In the genomic region with DNA sequence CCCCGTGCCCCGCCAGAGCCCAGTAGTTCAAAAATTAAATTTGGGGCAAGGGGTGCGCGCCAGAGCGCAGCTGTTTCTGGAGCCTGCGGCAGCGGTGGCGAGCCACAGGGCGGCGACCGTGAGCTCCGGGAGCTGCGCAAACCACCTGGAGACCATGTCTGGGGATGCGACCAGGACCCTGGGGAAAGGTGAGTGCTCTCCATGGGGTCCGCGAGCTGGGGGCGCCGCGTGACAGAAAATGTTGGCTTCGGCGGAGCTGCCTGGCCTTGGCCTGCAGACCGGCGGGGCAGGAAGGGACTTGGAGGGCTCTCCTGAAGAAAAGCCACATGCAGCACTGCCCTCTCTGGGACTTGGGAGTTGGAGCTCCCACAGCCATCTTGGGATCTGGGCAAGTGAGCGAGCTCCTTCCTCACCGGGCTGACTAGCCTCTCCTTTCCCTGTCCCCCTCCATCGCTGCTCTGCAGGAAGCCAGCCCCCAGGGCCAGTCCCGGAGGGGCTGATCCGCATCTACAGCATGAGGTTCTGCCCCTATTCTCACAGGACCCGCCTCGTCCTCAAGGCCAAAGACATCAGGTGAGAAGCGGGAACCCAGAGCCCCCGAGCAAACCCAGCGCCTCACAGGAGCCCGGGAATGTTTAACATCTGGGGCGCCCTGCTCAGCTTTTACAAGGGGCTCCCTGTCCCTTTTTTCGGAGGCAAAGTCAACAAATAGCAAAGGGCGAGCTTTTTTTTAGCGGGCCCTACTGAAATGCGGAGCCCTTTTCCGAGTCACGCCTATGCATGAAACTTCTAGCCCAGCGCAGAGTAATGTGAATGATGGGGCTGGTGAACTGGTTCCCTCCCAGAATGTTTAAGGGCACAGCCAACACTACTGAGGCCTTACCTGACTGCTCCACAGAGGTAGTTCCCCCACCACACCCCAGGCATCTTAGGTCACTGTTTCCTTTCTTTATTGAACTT, we compare ENCODE assay signal across 8 cellular contexts. TPM values are rescaled to one million over a fixed set of nuclear protein-coding genes. Genes with fewer than 3 reads are reported as not detected.
A peak's percentile ranks its signal among the peaks of the same experiment; 100 is the strongest.
DNase-seq lines count a peak whose midpoint lies in the region; ATAC-seq, FAIRE-seq and TF ChIP-seq lines count a peak whose summit lies in the region.

No MANE protein-coding gene starts in this region.

- H3K4me2 ChIP-seq in H1 (ENCODE audit: insufficient read depth in 1 of 2, low read depth in 2 of 2, low read length in 2 of 2), result peak overlapping the region; percentile 59 to 70

- TF ChIP-seq EP300 in Ishikawa (IDR thresholded peaks at IDR 0.05; ENCODE audit: borderline replicate concordance) (peak; percentile 30; the same call in 1 of the 2 replicates), H1 (IDR thresholded peaks at IDR 0.05; ENCODE audit: borderline replicate concordance in 1 of 2, low read depth in 2 of 2, low read length in 2 of 2) (peak in 1 of 2 experiments; percentile 71; a peak in 1 of 3 replicates)

- peak overlapping the region; percentile 96; the same call in 1 of the 2 replicates for H4K8ac ChIP-seq in H1 (ENCODE audit: extremely low read depth, insufficient read depth, low read length)

- H3K4me1 ChIP-seq in H1 (replicated peaks in 1 of 4; ENCODE audit: control insufficient read depth in 3 of 4, insufficient read depth in 4 of 4, low read length in 3 of 4) (peaks cover 0 to 1% (median 0%) of the 10 kb centered on the region in 4 experiments; a peak in 2 of 7 replicates), mucosa of descending colon (ENCODE audit: low read depth) (no peaks in the 10 kb centered on the region), testis (no peaks in the 10 kb centered on the region)

- H3K14ac ChIP-seq in H1 (ENCODE audit: insufficient read length), result no peak overlapping the region

- intact Hi-C loops in mucosa of descending colon (cut with DNase I, micrococcal nuclease) (no loop called here), testis (cut with DNase I; ENCODE audit: low total_unique reads) (no loop called here)

- peak; percentile 84 for TF ChIP-seq CTCF in AG04450 (IDR thresholded peaks at IDR 0.05; ENCODE audit: low read depth, low read length)
- peak; percentile 87 to 92 (median 91) for TF ChIP-seq CTCF in H1 (IDR thresholded peaks at IDR 0.05; ENCODE audit: control extremely low read depth in 1 of 3, insufficient read depth in 1 of 3, low read depth in 1 of 3, low read length in 3 of 3)
- peak; percentile 84 for TF ChIP-seq CTCF in mucosa of descending colon (IDR thresholded peaks at IDR 0.05)
- TF ChIP-seq CTCF in testis (IDR thresholded peaks at IDR 0.05), result peak; percentile 61 to 78 (median 65)

- 0 out of 2 replicates have a peak overlapping the region, but pooled peaks have one; percentile 36 for H2BK5ac ChIP-seq in H1 (ENCODE audit: low read depth, low read length)

- CTCF ChIA-PET in AG04450 (lab: Charles Lee) (interaction anchor here (0.5 to 12.7 kb wide), 36 partner anchors 9 to 557 kb away, joined by 3 to 292 read pairs (median 6); a partner anchor contains a TSS), H1 (lab: Charles Lee; ENCODE audit: partially characterized antibody) (interaction anchor here (0.8 to 8.7 kb wide), 65 partner anchors 9 to 562 kb away, joined by 3 to 146 read pairs (median 5); a partner anchor contains a TSS)
- CTCF ChIA-PET in activated CD8-positive, alpha-beta T cell treated with anti-CD3 and anti-CD28 coated beads, Interleukin-2, amount 10 ng/mL, durations not matched to agents 7 days and 5 days (lab: Charles Lee), result interaction anchor here (0.7 to 13.0 kb wide), 28 partner anchors 8 to 1670 kb away, joined by 3 to 265 read pairs (median 6); a partner anchor contains a TSS

- H3K4me1 Mint-ChIP-seq in activated CD8-positive, alpha-beta T cell treated with anti-CD3 and anti-CD28 coated beads, Interleukin-2, amount 10 ng/mL, durations not matched to agents 7 days and 5 days (ENCODE audit: low read depth), result peaks cover 8% of the 10 kb centered on the region

- H2AFZ ChIP-seq in H1 (ENCODE audit: low read length), result peak overlapping the region; percentile 92; the same call in 1 of the 2 replicates

- no peak overlapping the region for H2BK120ac ChIP-seq in H1 (replicated peaks; ENCODE audit: low read depth, low read length)

- H2BK15ac ChIP-seq in H1 (ENCODE audit: low read length), result no peak overlapping the region

- H2AK5ac ChIP-seq in H1 (ENCODE audit: low read depth, low read length), result no peak overlapping the region

- no peaks in the 10 kb centered on the region for H3K23me2 ChIP-seq in H1 (ENCODE audit: low read depth, low read length)

- H2BK12ac ChIP-seq in H1 (ENCODE audit: low read depth, low read length), result 0 out of 2 replicates have a peak overlapping the region, but pooled peaks have one; percentile 88

- TF ChIP-seq RAD21 in Ishikawa (IDR thresholded peaks at IDR 0.05; ENCODE audit: low read depth) (peak; percentile 44; the same call in 1 of the 2 replicates), H1 (IDR thresholded peaks at IDR 0.05 in 1 of 2, conservative IDR thresholded peaks at IDR 0.05 in 1 of 2; ENCODE audit: low read depth in 2 of 2, low read length in 2 of 2) (peak; percentile 63 to 73)

- H3K4ac ChIP-seq in H1 (replicated peaks; ENCODE audit: insufficient read length, low read depth, low read length), result no peak overlapping the region

- H3K4me3 ChIP-seq in AG04450 (ENCODE audit: low read depth, low read length) (peak overlapping the region; percentile 32), H1 (ENCODE audit: extremely low read depth in 1 of 4, insufficient read depth in 2 of 4, low read depth in 3 of 4, low read length in 4 of 4) (peak overlapping the region; percentile 45 to 66 (median 54)), mucosa of descending colon (peak overlapping the region; percentile 4), testis (peak overlapping the region; percentile 7 to 60)

- H3K27me3 ChIP-seq in AG04450 (ENCODE audit: control insufficient read depth, insufficient read depth, low read length), result peaks cover 2% of the 10 kb centered on the region
- peaks cover 0 to 7% (median 2%) of the 10 kb centered on the region in 4 experiments; a peak in 2 of 7 replicates for H3K27me3 ChIP-seq in H1 (replicated peaks in 1 of 4; ENCODE audit: control insufficient read depth in 3 of 4, extremely low read depth in 1 of 4, insufficient read depth in 3 of 4, low read length in 3 of 4)
- H3K27me3 ChIP-seq in testis, result no peaks in the 10 kb centered on the region

- H3K79me1 ChIP-seq in H1 (ENCODE audit: low read depth, low read length), result no peaks in the 10 kb centered on the region

- no peaks in the 10 kb centered on the region for H3K79me2 ChIP-seq in H1 (ENCODE audit: control insufficient read depth in 1 of 2, insufficient read depth in 2 of 2, low read length in 2 of 2)

- H3K23ac ChIP-seq in H1 (ENCODE audit: insufficient read length), result no peak overlapping the region

- TF ChIP-seq POLR2A in H1 (IDR thresholded peaks at IDR 0.05; ENCODE audit: control extremely low read depth in 1 of 2, low read depth in 2 of 2, low read length in 2 of 2), result peak in 1 of 2 experiments; percentile 64; a peak in 2 of 3 replicates
- no peak for TF ChIP-seq POLR2A in testis (IDR thresholded peaks at IDR 0.05)

- POLR2A ChIA-PET in AG04450 (lab: Yijun Ruan, JAX) (interaction anchor here (0.6 to 2.7 kb wide), 6 partner anchors 9 to 387 kb away, joined by 3 to 13 read pairs (median 5); a partner anchor contains a TSS), H1 (lab: Charles Lee; ENCODE audit: partially characterized antibody) (interaction anchor here (0.7 to 3.4 kb wide), 15 partner anchors 9 to 154 kb away, joined by 3 to 20 read pairs (median 5); a partner anchor contains a TSS)
- POLR2A ChIA-PET in activated CD8-positive, alpha-beta T cell treated with anti-CD3 and anti-CD28 coated beads, Interleukin-2, amount 10 ng/mL, durations not matched to agents 7 days and 5 days (lab: Charles Lee), result interaction anchor here (0.6 to 1.6 kb wide), 3 partner anchors 47 to 63 kb away, joined by 3 to 7 read pairs (median 3); a partner anchor contains a TSS

- H3K9ac ChIP-seq in H1 (replicated peaks in 1 of 4; ENCODE audit: extremely low read depth in 1 of 4, low read depth in 3 of 4, low read length in 3 of 4), result peak overlapping the region in 3 of 4 experiments; percentile 51 to 61 (median 51); a peak in 5 of 7 replicates

- peak overlapping the region; percentile 73; the same call in 1 of the 2 replicates for H3K18ac ChIP-seq in H1 (ENCODE audit: extremely low read depth, low read length)

- H3K36me3 Mint-ChIP-seq in activated CD8-positive, alpha-beta T cell treated with anti-CD3 and anti-CD28 coated beads, Interleukin-2, amount 10 ng/mL, durations not matched to agents 7 days and 5 days (ENCODE audit: low read depth), result no peaks in the 10 kb centered on the region

- ATAC-seq in GM19395 (IDR thresholded peaks at IDR 0.05; ENCODE audit: unreplicated experiment) (peak; percentile 89), mucosa of descending colon (peak; percentile 95)
- peak; percentile 90 for ATAC-seq in activated CD8-positive, alpha-beta T cell treated with anti-CD3 and anti-CD28 coated beads, Interleukin-2, amount 10 ng/mL, durations not matched to agents 7 days and 5 days

- DNase-seq in AG04450 (ENCODE audit: low read depth, low spot score) (no peak), H1 (ENCODE audit: low read depth in 1 of 2, low spot score in 2 of 2) (peak; percentile 46 to 91), mucosa of descending colon (peak; percentile 62 to 80 (median 69)), testis (peak; percentile 68), NCI-H1417 (lab: John Stamatoyannopoulos, UW) (no peak)
- peak; percentile 49 for DNase-seq in activated CD8-positive, alpha-beta T cell treated with anti-CD3 and anti-CD28 coated beads, Interleukin-2, amount 10 ng/mL, durations not matched to agents 7 days and 5 days

- peak overlapping the region; percentile 45 for H4K5ac ChIP-seq in H1 (ENCODE audit: insufficient read length, low read depth, low read length)

- no peak for FAIRE-seq in H1 (lab: Jason Lieb, UNC)

- no peaks in the 10 kb centered on the region for H4K20me1 ChIP-seq in H1 (replicated peaks in 1 of 2; ENCODE audit: control insufficient read depth in 1 of 2, insufficient read depth in 2 of 2, low read length in 2 of 2)

- H3K56ac ChIP-seq in H1 (replicated peaks; ENCODE audit: insufficient read length, low read depth, low read length), result peak overlapping the region; percentile 52

- H3K27ac Mint-ChIP-seq in activated CD8-positive, alpha-beta T cell treated with anti-CD3 and anti-CD28 coated beads, Interleukin-2, amount 10 ng/mL, durations not matched to agents 7 days and 5 days, result no peak overlapping the region

- no peak overlapping the region for H4K91ac ChIP-seq in H1 (replicated peaks; ENCODE audit: insufficient read length, low read length)

- peaks cover 20% of the 10 kb centered on the region for H3K27me3 Mint-ChIP-seq in activated CD8-positive, alpha-beta T cell treated with anti-CD3 and anti-CD28 coated beads, Interleukin-2, amount 10 ng/mL, durations not matched to agents 7 days and 5 days (ENCODE audit: low read depth)

- H3K36me3 ChIP-seq in H1 (ENCODE audit: control insufficient read depth in 2 of 4, insufficient read depth in 4 of 4, low read length in 3 of 4), result peaks cover 0 to 2% (median 0%) of the 10 kb centered on the region in 4 experiments; a peak in 2 of 8 replicates
- H3K36me3 ChIP-seq in mucosa of descending colon (ENCODE audit: low read depth), result no peaks in the 10 kb centered on the region
- H3K36me3 ChIP-seq in testis (ENCODE audit: low read depth, missing control alignments), result no peaks in the 10 kb centered on the region

- 28% methylated on average over 40 of the region's 42 CpGs; no CpG with 5 or more reads in 1 of the 2 experiments for WGBS in H1 (ENCODE audit: extremely low coverage in 1 of 2, insufficient coverage in 1 of 2, insufficient read length in 1 of 2, insufficient replicate concordance in 2 of 2, low coverage in 1 of 2, low lambda C conversion rate in 2 of 2, missing lambda C conversion rate in 1 of 2), 2 experiments
- 23 to 26% methylated on average over 25 to 42 of the region's 42 CpGs for WGBS in testis, 2 donors

- H3K9me3 ChIP-seq in AG04450 (ENCODE audit: control insufficient read depth, insufficient read depth, low read length), result peaks cover 1% of the 10 kb centered on the region; the same call in 1 of the 2 replicates
- no peaks in the 10 kb centered on the region for H3K9me3 ChIP-seq in H1 (ENCODE audit: insufficient read depth in 2 of 2, low read depth in 1 of 2, low read length in 1 of 2)
- no peaks in the 10 kb centered on the region for H3K9me3 ChIP-seq in mucosa of descending colon
- H3K9me3 ChIP-seq in testis, result no peaks in the 10 kb centered on the region

- H2BK20ac ChIP-seq in H1 (ENCODE audit: low read length), result no peak overlapping the region

- H3K27ac ChIP-seq in AG04450 (ENCODE audit: low read depth, low read length) (no peak overlapping the region), H1 (ENCODE audit: low read depth, low read length) (no peak overlapping the region), testis (peak overlapping the region in 1 of 2 donors; percentile 62)

- H3K9me3 Mint-ChIP-seq in activated CD8-positive, alpha-beta T cell treated with anti-CD3 and anti-CD28 coated beads, Interleukin-2, amount 10 ng/mL, durations not matched to agents 7 days and 5 days (ENCODE audit: insufficient read depth), result no peaks in the 10 kb centered on the region

- H3K4me3 Mint-ChIP-seq in activated CD8-positive, alpha-beta T cell treated with anti-CD3 and anti-CD28 coated beads, Interleukin-2, amount 10 ng/mL, durations not matched to agents 7 days and 5 days, result peak overlapping the region; percentile 45

RNA-seq across cellular contexts. Expression of a gene that starts 6.1 kb away (rescaled TPM):
- polyA plus RNA-seq in AG04450 (2011; rRNA removed) (1.7 TPM in 2 replicates), H1 (2011; rRNA removed) (34.0 and 41.7 TPM in 2 replicates), testis (ENCODE audit: insufficient read depth, low read depth, low replicate concordance) (53.7 TPM)
- polyA minus RNA-seq in AG04450 (2011; rRNA and poly(A)+ RNA removed), result 0.97 and 1.2 TPM in 2 replicates
- total RNA-seq in activated CD8-positive, alpha-beta T cell treated with anti-CD3 and anti-CD28 coated beads, Interleukin-2, amount 10 ng/mL, durations not matched to agents 7 days and 5 days, result 1 to 10 TPM in 1 of 2 experiments, under 1 TPM in 1; 0.94 to 1.2 TPM
- 12.7 and 13.1 TPM in 2 replicates for total RNA-seq in H1 (2021; fragmentation: NEBNext Ultra II Directional; extraction: Animal tissue kit (Norgen Biotek cat#: 25700))
- polyA plus RNA-seq in H1 (2011; cell fraction: cytosol; rRNA removed), result 28.2 TPM
- 20.6 TPM for polyA plus RNA-seq in H1 (2011; cell fraction: nucleus; rRNA removed)
- polyA plus RNA-seq in H1 (2012, experiment 1 of 2), result 17.5 to 19.3 TPM (median 17.6 TPM) in 4 replicates
- 23.3 TPM for polyA plus RNA-seq in H1 (2012, experiment 2 of 2)
- 12.6 TPM for polyA plus RNA-seq in H1 (2013, experiment 1 of 2)
- 11.7 TPM for polyA plus RNA-seq in H1 (2013, experiment 2 of 2)
- polyA minus RNA-seq in H1 (2011; rRNA and poly(A)+ RNA removed), result 19.5 and 23.4 TPM in 2 replicates
- polyA minus RNA-seq in H1 (2011; cell fraction: cytosol; rRNA and poly(A)+ RNA removed), result 6.8 TPM
- polyA minus RNA-seq in H1 (2011; cell fraction: nucleus; rRNA and poly(A)+ RNA removed), result 16.5 TPM
- total RNA-seq in mucosa of descending colon (10 to 100 TPM in 2 of 3 donors, 1 to 10 TPM in 1; 5.4 to 19.7 (median 18.3) TPM), testis (10 to 100 TPM; 28.9 to 51.7 TPM)

RNA-seq across cellular contexts. Expression of a gene that starts 20.4 kb away (rescaled TPM):
- polyA plus RNA-seq in AG04450 (2011; rRNA removed) (185 and 227 TPM in 2 replicates), H1 (2011; rRNA removed) (17.3 and 22.4 TPM in 2 replicates), testis (ENCODE audit: insufficient read depth, low read depth, low replicate concordance) (35.2 TPM)
- 29.7 and 40.9 TPM in 2 replicates for polyA minus RNA-seq in AG04450 (2011; rRNA and poly(A)+ RNA removed)
- total RNA-seq in activated CD8-positive, alpha-beta T cell treated with anti-CD3 and anti-CD28 coated beads, Interleukin-2, amount 10 ng/mL, durations not matched to agents 7 days and 5 days, result 100 to 1,000 TPM; 114 to 119 TPM
- 32.5 and 33.8 TPM in 2 replicates for total RNA-seq in H1 (2021; fragmentation: NEBNext Ultra II Directional; extraction: Animal tissue kit (Norgen Biotek cat#: 25700))
- 35.1 TPM for polyA plus RNA-seq in H1 (2011; cell fraction: cytosol; rRNA removed)
- polyA plus RNA-seq in H1 (2011; cell fraction: nucleus; rRNA removed), result 8.9 TPM
- polyA plus RNA-seq in H1 (2012, experiment 1 of 2), result 36.6 to 51.9 TPM (median 38.2 TPM) in 4 replicates
- polyA plus RNA-seq in H1 (2012, experiment 2 of 2), result 38.4 TPM
- polyA plus RNA-seq in H1 (2013, experiment 1 of 2), result 38.7 TPM
- polyA plus RNA-seq in H1 (2013, experiment 2 of 2), result 35.2 TPM
- 8.4 and 9.0 TPM in 2 replicates for polyA minus RNA-seq in H1 (2011; rRNA and poly(A)+ RNA removed)
- 9.7 TPM for polyA minus RNA-seq in H1 (2011; cell fraction: cytosol; rRNA and poly(A)+ RNA removed)
- polyA minus RNA-seq in H1 (2011; cell fraction: nucleus; rRNA and poly(A)+ RNA removed), result 10.0 TPM
- total RNA-seq in mucosa of descending colon (10 to 100 TPM; 60.1 to 73.9 (median 62.9) TPM), testis (10 to 100 TPM in 1 of 2 donors, 1 to 10 TPM in 1; 10.0 to 16.4 TPM)

RNA-seq across cellular contexts. Expression of a gene that starts 42.9 kb away (rescaled TPM):
- polyA plus RNA-seq in AG04450 (2011; rRNA removed) (0.07 TPM in 1 of 2 replicates, not detected in the other), H1 (2011; rRNA removed) (0.27 and 0.35 TPM in 2 replicates), testis (ENCODE audit: insufficient read depth, low read depth, low replicate concordance) (60.7 TPM)
- polyA minus RNA-seq in AG04450 (2011; rRNA and poly(A)+ RNA removed), result not detected in 2 replicates
- under 1 TPM in 1 of 2 experiments, not detected in 1; 0.18 TPM for total RNA-seq in activated CD8-positive, alpha-beta T cell treated with anti-CD3 and anti-CD28 coated beads, Interleukin-2, amount 10 ng/mL, durations not matched to agents 7 days and 5 days
- 0.11 and 0.23 TPM in 2 replicates for total RNA-seq in H1 (2021; fragmentation: NEBNext Ultra II Directional; extraction: Animal tissue kit (Norgen Biotek cat#: 25700))
- 0.47 TPM for polyA plus RNA-seq in H1 (2011; cell fraction: cytosol; rRNA removed)
- polyA plus RNA-seq in H1 (2011; cell fraction: nucleus; rRNA removed), result 0.31 TPM
- 0.25 to 0.69 TPM (median 0.39 TPM) in 4 replicates for polyA plus RNA-seq in H1 (2012, experiment 1 of 2)
- polyA plus RNA-seq in H1 (2012, experiment 2 of 2), result not detected
- 0.14 TPM for polyA plus RNA-seq in H1 (2013, experiment 1 of 2)
- polyA plus RNA-seq in H1 (2013, experiment 2 of 2), result 0.13 TPM
- polyA minus RNA-seq in H1 (2011; rRNA and poly(A)+ RNA removed), result 0.76 and 0.82 TPM in 2 replicates
- not detected for polyA minus RNA-seq in H1 (2011; cell fraction: cytosol; rRNA and poly(A)+ RNA removed)
- 1.5 TPM for polyA minus RNA-seq in H1 (2011; cell fraction: nucleus; rRNA and poly(A)+ RNA removed)
- total RNA-seq in mucosa of descending colon (under 1 TPM; 0.22 to 0.58 (median 0.32) TPM), testis (10 to 100 TPM; 37.8 to 72.8 TPM)

Comparison
In these comparisons a context has a peak if more than half of its experiments do, and no peak if none do; other contexts are left out.
1. DNase-seq: peak in activated CD8-positive, alpha-beta T cell treated with anti-CD3 and anti-CD28 coated beads, Interleukin-2, amount 10 ng/mL, durations not matched to agents 7 days and 5 days (single experiment), H1 (2 of 2), mucosa of descending colon (3 of 3) and testis (single experiment); none in AG04450 (single experiment) and NCI-H1417 (0 of 3).
2. H3K4me3 ChIP-seq: peak in every context shown above with its lines; median percentile 54 in H1; 34 in testis; 32 in AG04450; 4 in mucosa of descending colon.
3. RNA of a gene that starts 42.9 kb away (total RNA-seq): 37.8 to 72.8 TPM in testis; 0.22 to 0.58 TPM in mucosa of descending colon, 0.18 TPM in activated CD8-positive, alpha-beta T cell treated with anti-CD3 and anti-CD28 coated beads, Interleukin-2, amount 10 ng/mL, durations not matched to agents 7 days and 5 days and 0.11 to 0.23 TPM in H1; every median in the first group is over 10 times any median in the second.
4. Peak in every context shown above with its lines, with median percentiles within 50 percentile points of each other: CTCF ChIP-seq and ATAC-seq.